ENCODE assay signal across 36 cellular contexts in genomic region chr16:48261569-48261968, GRCh38. TPM values are rescaled to one million over a fixed set of nuclear protein-coding genes. Genes with fewer than 3 reads are reported as not detected.
DNase-seq lines count a peak whose midpoint lies in the region; ATAC-seq and TF ChIP-seq lines count a peak whose summit lies in the region.
"Had no signal": no experiment of that assay in that cellular context is flagged by ENCODE, and none has a peak within 500 bp of the region (broad histone marks: within the 10 kb centered on the region; RNA-seq: fewer than 3 reads in every experiment).

No MANE protein-coding gene starts in this region.

- ATAC-seq in T-helper 17 cell = no peak
- no peak for ATAC-seq in GM18505 (IDR thresholded peaks at IDR 0.05; ENCODE audit: unreplicated experiment)
- ATAC-seq: A549; CD8-positive, alpha-beta T cell had no signal

- peak; percentile 78 for DNase-seq in LNCaP clone FGC (ENCODE audit: low read depth)
- no peak for DNase-seq in T-helper 17 cell
- DNase-seq in amniotic stem cell (lab: John Stamatoyannopoulos, UW) = no peak
- DNase-seq in stimulated activated CD4-positive, alpha-beta T cell treated with anti-CD3 and anti-CD28 coated beads, Interleukin-1b, Interleukin-23, amount 100 ng/mL, for 48 hours = no peak
- DNase-seq: 8988T; ACHN; AML-193; BE2C; C1 segment of cervical spinal cord; Caco-2; Calu3; CD4-positive, alpha-beta memory T cell; CD4-positive, alpha-beta T cell; CD4-positive, CD25-positive, alpha-beta regulatory T cell; CD8-positive, alpha-beta memory T cell; CD8-positive, alpha-beta T cell; COR-L47; DMS 273 treated with DMSO at 0.1 percent for 48 hours; DMS153; DMS53; DMS79; DMS79 treated with DMSO at 0.1 percent for 48 hours; DND-41; EL had no signal

- no peak for TF ChIP-seq CTCF in LNCaP clone FGC (IDR thresholded peaks at IDR 0.05; ENCODE audit: control insufficient read depth, extremely low read depth, insufficient read depth)
- no peak for TF ChIP-seq CTCF in VCaP (conservative IDR thresholded peaks at IDR 0.05)

- no peaks in the 10 kb centered on the region for H3K27me3 Mint-ChIP-seq in T-helper 17 cell
- H3K27me3 Mint-ChIP-seq: B cell; CD4-positive, alpha-beta memory T cell; CD4-positive, alpha-beta T cell; CD4-positive, CD25-positive, alpha-beta regulatory T cell; CD8-positive, alpha-beta memory T cell had no signal

- peaks cover 21% of the 10 kb centered on the region for H3K36me3 Mint-ChIP-seq in T-helper 17 cell (ENCODE audit: low read depth)

- no peak overlapping the region for H3K4me3 ChIP-seq in LNCaP clone FGC (ENCODE audit: low read depth, low read length)
- H3K4me3 ChIP-seq: A549; BLaER1; BLaER1 treated with 17β-estradiol and CSF1 and Interleukin-3, amounts not matched to agents 10 nM and 100 nM had no signal

- H3K27ac ChIP-seq in VCaP = peak overlapping the region; percentile 62
- H3K27ac ChIP-seq: 22Rv1; A549; BLaER1; BLaER1 treated with 17β-estradiol and CSF1 and Interleukin-3, amounts not matched to agents 10 nM and 100 nM; C4-2B had no signal

- H3K4me1 Mint-ChIP-seq in T-helper 17 cell = peaks cover 5% of the 10 kb centered on the region
- H3K4me1 Mint-ChIP-seq: B cell had no signal

- no peak overlapping the region for H3K4me3 Mint-ChIP-seq in T-helper 17 cell
- H3K4me3 Mint-ChIP-seq: B cell; CD14-positive monocyte; CD4-positive, alpha-beta memory T cell; CD4-positive, alpha-beta T cell; CD4-positive, CD25-positive, alpha-beta regulatory T cell; CD8-positive, alpha-beta memory T cell; CD8-positive, alpha-beta T cell had no signal

- TF ChIP-seq POLR2A in GM18505 (IDR thresholded peaks at IDR 0.05; ENCODE audit: borderline replicate concordance, extremely low read depth, insufficient read depth, insufficient read length) = no peak

- no peaks in the 10 kb centered on the region for H3K9me3 ChIP-seq in T-helper 17 cell (ENCODE audit: control insufficient read depth, low read length, poor library complexity, severe bottlenecking)
- H3K9me3 ChIP-seq: A549, BE2C, Caco-2 had no signal

- H3K27ac Mint-ChIP-seq in T-helper 17 cell = peak overlapping the region; percentile 45
- H3K27ac Mint-ChIP-seq: B cell; CD4-positive, alpha-beta T cell; CD8-positive, alpha-beta T cell had no signal

RNA-seq across cellular contexts. Expression of gene ABCC11, which starts 14.2 kb away (rescaled TPM):
- total RNA-seq in T-helper 17 cell = not detected
- total RNA-seq: A172; A673; B cell; CD4-positive, alpha-beta memory T cell; CD4-positive, CD25-positive, alpha-beta regulatory T cell; Daoy had no signal

RNA-seq across cellular contexts. Expression of gene LONP2, which starts 17.5 kb away (rescaled TPM):
- total RNA-seq in T-helper 17 cell = 10 to 100 TPM; 67.1 to 68.2 TPM
